In genomic region chr6:31815025-31815838, GRCh38 we compare ENCODE assay signal across 8 cellular contexts. TPM values are rescaled to one million over a fixed set of nuclear protein-coding genes. Genes with fewer than 3 reads are reported as not detected.
DNase-seq lines count a peak whose midpoint lies in the region; ATAC-seq, FAIRE-seq and TF ChIP-seq lines count a peak whose summit lies in the region.

TSS of gene HSPA1A (plus strand) at chr6:31815543. CDS start at chr6:31815757, 214 bp downstream.
TSS of gene HSPA1L (minus strand) at chr6:31815283. CDS start at chr6:31811972, 3,311 bp downstream.

- FAIRE-seq in endothelial cell of umbilical vein (lab: Jason Lieb, UNC): peak; percentile 100

- POLR2A ChIA-PET in endothelial cell of umbilical vein (lab: Charles Lee): interaction anchor here (0.6 to 2.3 kb wide), 14 partner anchors 8 to 156 kb away, joined by 3 to 43 read pairs (median 4); partner anchors contain the start of genes HSPA1B, LSM2, MSH5 and NEU1

- DNase-seq in DMS114 treated with DMSO at 0.1 percent for 48 hours (lab: John Stamatoyannopoulos, UW; ENCODE audit: unreplicated experiment) (peak; percentile 97), NCI-H82 (lab: John Stamatoyannopoulos, UW) (peak; percentile 99), activated T-cell treated with anti-CD3 and anti-CD28 coated beads for 48 hours (ENCODE audit: low read depth) (peak; percentile 62), endothelial cell of umbilical vein (ENCODE audit: low read depth, low spot score) (peak; percentile 97), medulla oblongata (ENCODE audit: extremely low spot score) (peak; percentile 99), D341Med (ENCODE audit: low spot score) (no peak)
- peak; percentile 52 for DNase-seq in stimulated activated CD8-positive, alpha-beta memory T cell treated with anti-CD3 and anti-CD28 coated beads, Interleukin-15, amount 100 ng/mL, for 1 hour (ENCODE audit: low read depth)

- H3K79me2 ChIP-seq in endothelial cell of umbilical vein (ENCODE audit: control insufficient read depth, insufficient read depth, low read length): peaks cover 16% of the 10 kb centered on the region

- H3K9ac ChIP-seq in endothelial cell of umbilical vein (replicated peaks; ENCODE audit: extremely low read depth, insufficient read depth, low read length): peak within 1 kb of the TSS; percentile 54

- H3K4me1 ChIP-seq in endothelial cell of umbilical vein (ENCODE audit: control insufficient read depth, extremely low read depth, insufficient read depth, low read length): peaks cover 21% of the 10 kb centered on the region

- no peaks in the 10 kb centered on the region for H3K36me3 ChIP-seq in endothelial cell of umbilical vein (ENCODE audit: control insufficient read depth in 2 of 2, extremely low read depth in 1 of 2, insufficient read depth in 2 of 2, low read length in 2 of 2)

- dilution Hi-C loops in endothelial cell of umbilical vein (cut with MboI; ENCODE audit: extremely low pct_ligation_motif_present, low sequenced_read_pairs): no loop called here

- peak within 1 kb of the TSS; percentile 94 for H3K4me2 ChIP-seq in endothelial cell of umbilical vein (ENCODE audit: insufficient read depth, low read length)

- peak; percentile 29 for ATAC-seq in HG02870 (IDR thresholded peaks at IDR 0.05; ENCODE audit: unreplicated experiment)

- peak within 1 kb of the TSS; percentile 84 for H2AFZ ChIP-seq in endothelial cell of umbilical vein (ENCODE audit: low read depth, low read length)

- H3K27me3 ChIP-seq in endothelial cell of umbilical vein (ENCODE audit: control insufficient read depth in 2 of 2, insufficient read depth in 2 of 2, low read length in 2 of 2): no peaks in the 10 kb centered on the region

- H4K20me1 ChIP-seq in endothelial cell of umbilical vein (replicated peaks; ENCODE audit: control insufficient read depth, extremely low read depth, insufficient read depth, low read length): no peaks in the 10 kb centered on the region

- peak within 1 kb of the TSS; percentile 71 for H3K27ac ChIP-seq in endothelial cell of umbilical vein (ENCODE audit: insufficient read depth, low read depth, low read length)

- intact Hi-C loops in endothelial cell of umbilical vein (cut with micrococcal nuclease): loop anchor here (2.0 kb wide), 1 partner anchor 20 kb away; the partner anchor contains the start of gene VARS1

- H3K9me1 ChIP-seq in endothelial cell of umbilical vein (replicated peaks; ENCODE audit: control insufficient read depth, extremely low read depth, insufficient read depth, low read length): no peaks in the 10 kb centered on the region

- H3K4me3 ChIP-seq in endothelial cell of umbilical vein (replicated peaks in 1 of 3; ENCODE audit: insufficient read depth in 1 of 3, low read depth in 1 of 3, low read length in 3 of 3): peak within 1 kb of the TSS; percentile 42 to 84 (median 83)

- TF ChIP-seq POLR2A in endothelial cell of umbilical vein (IDR thresholded peaks at IDR 0.05; ENCODE audit: low read depth, low read length): peak; percentile 99

- H3K9me3 ChIP-seq in endothelial cell of umbilical vein (replicated peaks; ENCODE audit: control insufficient read depth, insufficient read depth, low read length): no peaks in the 10 kb centered on the region

- TSS peak; percentile 96 for BruUV-seq in endothelial cell of umbilical vein (replicated peaks; lab: Mats Ljungman, UMichigan)

- no peak for TF ChIP-seq CTCF in endothelial cell of umbilical vein (IDR thresholded peaks at IDR 0.05; ENCODE audit: extremely low read depth in 1 of 2, insufficient read depth in 1 of 2, low read depth in 1 of 2, low read length in 2 of 2)

- CTCF ChIA-PET in endothelial cell of umbilical vein (lab: Charles Lee): interaction anchor here (0.6 to 3.3 kb wide), 10 partner anchors 9 to 134 kb away, joined by 3 to 18 read pairs (median 4); partner anchors contain the start of genes LSM2, LY6G5C and VARS1

TF ChIP-seq in endothelial cell of umbilical vein, 7 proteins besides CTCF, POLR2A, EP300 and RAD21:
- no peak for TF ChIP-seq MYC (IDR thresholded peaks at IDR 0.05; ENCODE audit: low read depth, low read length)
- peak; percentile 96 for TF ChIP-seq POLR2AphosphoS5 (IDR thresholded peaks at IDR 0.05; ENCODE audit: insufficient read depth, low read depth, low read length)

RNA-seq across cellular contexts. Expression of gene HSPA1A, which starts in this region (rescaled TPM):
- total RNA-seq in endothelial cell of umbilical vein: 55.6 and 58.3 TPM in 2 replicates
- polyA plus RNA-seq in endothelial cell of umbilical vein: 56.0 and 57.2 TPM in 2 replicates
- 36.9 and 38.7 TPM in 2 replicates for polyA plus RNA-seq in endothelial cell of umbilical vein (2011; cell fraction: cytosol; rRNA removed)
- 35.7 and 40.1 TPM in 2 replicates for polyA plus RNA-seq in endothelial cell of umbilical vein (2011; cell fraction: nucleus; rRNA removed)
- 36.6 and 43.0 TPM in 2 replicates for polyA plus RNA-seq in endothelial cell of umbilical vein (2012)
- 28.8 and 30.6 TPM in 2 replicates for polyA minus RNA-seq in endothelial cell of umbilical vein
- polyA minus RNA-seq in endothelial cell of umbilical vein (2011; cell fraction: cytosol; rRNA and poly(A)+ RNA removed): 183 TPM
- polyA minus RNA-seq in endothelial cell of umbilical vein (2011; cell fraction: nucleus; rRNA and poly(A)+ RNA removed): 13.9 and 24.8 TPM in 2 replicates

RNA-seq across cellular contexts. Expression of gene HSPA1L, which starts in this region (rescaled TPM):
- total RNA-seq in endothelial cell of umbilical vein: 0.74 and 0.77 TPM in 2 replicates
- polyA plus RNA-seq in endothelial cell of umbilical vein: 0.32 and 0.35 TPM in 2 replicates
- polyA plus RNA-seq in endothelial cell of umbilical vein (2011; cell fraction: cytosol; rRNA removed): 0.31 TPM in 2 replicates
- polyA plus RNA-seq in endothelial cell of umbilical vein (2011; cell fraction: nucleus; rRNA removed): 0.34 and 0.38 TPM in 2 replicates
- polyA plus RNA-seq in endothelial cell of umbilical vein (2012): 0.27 and 0.38 TPM in 2 replicates
- polyA minus RNA-seq in endothelial cell of umbilical vein: 0.79 and 1.7 TPM in 2 replicates
- 0.72 TPM for polyA minus RNA-seq in endothelial cell of umbilical vein (2011; cell fraction: cytosol; rRNA and poly(A)+ RNA removed)
- not detected in 2 replicates for polyA minus RNA-seq in endothelial cell of umbilical vein (2011; cell fraction: nucleus; rRNA and poly(A)+ RNA removed)
